ENCODE assay signal across 2 cellular contexts in genomic region chr15:34335176-34335575, GRCh38.
TF ChIP-seq lines count a peak whose summit lies in the region.

No MANE protein-coding gene starts in this region.

TF ChIP-seq in liver, 16 proteins besides CTCF, POLR2A, EP300 and RAD21:
- TF ChIP-seq YY1 (IDR thresholded peaks at IDR 0.05) (no peak), HNF4A (conservative IDR thresholded peaks at IDR 0.05) (no peak), HNF4G (IDR thresholded peaks at IDR 0.05) (no peak), ZBTB33 (IDR thresholded peaks at IDR 0.05) (no peak), RXRA (IDR thresholded peaks at IDR 0.05) (no peak), GABPA (IDR thresholded peaks at IDR 0.05 in 1 of 2, conservative IDR thresholded peaks at IDR 0.05 in 1 of 2) (no peak), EGR1 (IDR thresholded peaks at IDR 0.05; ENCODE audit: low read depth in 2 of 2) (no peak), TAF1 (conservative IDR thresholded peaks at IDR 0.05) (no peak), SP1 (IDR thresholded peaks at IDR 0.05) (no peak), FOXA2 (IDR thresholded peaks at IDR 0.05) (no peak), NR2F2 (IDR thresholded peaks at IDR 0.05) (no peak), ATF3 (IDR thresholded peaks at IDR 0.05) (no peak), MAX (IDR thresholded peaks at IDR 0.05) (no peak), FOXA1 (IDR thresholded peaks at IDR 0.05) (no peak), REST (IDR thresholded peaks at IDR 0.05) (no peak), JUND (IDR thresholded peaks at IDR 0.05) (no peak)

TF ChIP-seq in HepG2, 621 proteins besides CTCF, POLR2A, EP300 and RAD21:
- no peak for TF ChIP-seq ZBTB8A (CRISPR knock-in tag; IDR thresholded peaks at IDR 0.05; ENCODE audit: borderline replicate concordance, low read depth)
- TF ChIP-seq ZNF121 (CRISPR knock-in tag; IDR thresholded peaks at IDR 0.05) = no peak
- TF ChIP-seq ZNF33A (CRISPR knock-in tag; IDR thresholded peaks at IDR 0.05; ENCODE audit: borderline replicate concordance) = no peak
- TF ChIP-seq TAF1 (CRISPR knock-in tag; IDR thresholded peaks at IDR 0.05) = no peak
- TF ChIP-seq NFE2 (CRISPR knock-in tag; IDR thresholded peaks at IDR 0.05) = no peak
- TF ChIP-seq ZNF207 (IDR thresholded peaks at IDR 0.05; ENCODE audit: borderline replicate concordance) = no peak
- no peak for TF ChIP-seq POLR2AphosphoS5 (IDR thresholded peaks at IDR 0.05; ENCODE audit: low read depth, low read length)
- TF ChIP-seq TRIM24 (CRISPR knock-in tag; IDR thresholded peaks at IDR 0.05) = no peak
- TF ChIP-seq TEAD3 (CRISPR knock-in tag; optimal IDR thresholded peaks at IDR 0.05; ENCODE audit: borderline replicate concordance) = no peak
- TF ChIP-seq ZNF512B (CRISPR knock-in tag; IDR thresholded peaks at IDR 0.05; ENCODE audit: borderline replicate concordance) = no peak
- no peak for TF ChIP-seq ZNF234 (CRISPR knock-in tag; conservative IDR thresholded peaks at IDR 0.05)
